22 cellular contexts compared by ENCODE assay signal in genomic region chr1:175390081-175390481, GRCh38.
DNase-seq lines count a peak whose midpoint lies in the region; ATAC-seq and TF ChIP-seq lines count a peak whose summit lies in the region.
"Had no signal": no experiment of that assay in that cellular context is flagged by ENCODE, and none has a peak within 500 bp of the region (broad histone marks: within the 10 kb centered on the region; RNA-seq: fewer than 3 reads in every experiment).

No MANE protein-coding gene starts in this region.

- H3K27ac ChIP-seq in KMS-11, result no peak overlapping the region
- H3K27ac ChIP-seq in thoracic aorta, result peak overlapping the region; percentile 4
- H3K27ac ChIP-seq: C4-2B, vagina, WERI-Rb-1 had no signal

- H3K27me3 ChIP-seq in KMS-11 (ENCODE audit: insufficient read depth, low read depth) (peaks cover 29% of the 10 kb centered on the region; the same call in 1 of the 2 replicates), thoracic aorta (replicated peaks; ENCODE audit: insufficient read depth) (no peaks in the 10 kb centered on the region)
- H3K27me3 ChIP-seq: vagina had no signal

- H3K9me3 Mint-ChIP-seq in osteocyte (ENCODE audit: unreplicated experiment), result no peaks in the 10 kb centered on the region
- H3K9me3 Mint-ChIP-seq: activated naive CD4-positive, alpha-beta T cell treated with anti-CD3 and anti-CD28 coated beads, Interleukin-2, amount 50 U/mL, for 72 hours; naive thymus-derived CD8-positive, alpha-beta T cell; stimulated activated memory B cell treated with anti-CD40 and anti-IgM and Interleukin-4, amounts not matched to agents 10 μg/mL and 1 μg/mL and 100 μg/mL, for 72 hours had no signal

- H3K4me1 ChIP-seq in KMS-11 (ENCODE audit: low read depth, poor library complexity, severe bottlenecking), result peaks cover 27% of the 10 kb centered on the region
- H3K4me1 ChIP-seq in thoracic aorta (ENCODE audit: control insufficient read depth in 1 of 2, low read depth in 2 of 2), result peaks cover 4 to 38% of the 10 kb centered on the region in 2 donors
- H3K4me1 ChIP-seq: vagina had no signal

- no peak overlapping the region for H2AFZ ChIP-seq in KMS-11 (ENCODE audit: low read depth)

- H3K4me3 ChIP-seq in KMS-11 (IDR thresholded peaks at IDR 0.05; ENCODE audit: insufficient read depth, low read depth, low read length) (no peak overlapping the region), thoracic aorta (no peak overlapping the region)
- H3K4me3 ChIP-seq: vagina had no signal

- DNase-seq in thoracic aorta (ENCODE audit: low spot score) (no peak), osteocyte (ENCODE audit: extremely low spot score, unreplicated experiment) (no peak)
- no peak for DNase-seq in activated naive CD4-positive, alpha-beta T cell treated with Interleukin-2 at 50 U/mL for 16 hours
- no peak for DNase-seq in effector CD4-positive, alpha-beta T cell
- DNase-seq: central memory CD4-positive, alpha-beta T cell; dermis blood vessel endothelial cell; midbrain; naive thymus-derived CD8-positive, alpha-beta T cell; NCI-H1092 treated with DMSO at 0.1 percent for 48 hours; NCI-H1930; NCI-H226; NCI-H748 treated with DMSO at 0.1 percent for 48 hours; stimulated activated CD4-positive, alpha-beta T cell treated with anti-CD3 and anti-CD28 coated beads, Interleukin-4, amount 100 ng/mL, for 1 hour; WERI-Rb-1 had no signal

- no peak overlapping the region for H3K4me3 Mint-ChIP-seq in osteocyte (ENCODE audit: unreplicated experiment)
- H3K4me3 Mint-ChIP-seq: naive thymus-derived CD8-positive, alpha-beta T cell; stimulated activated memory B cell treated with anti-CD40 and anti-IgM and Interleukin-4, amounts not matched to agents 10 μg/mL and 1 μg/mL and 100 μg/mL, for 72 hours had no signal

- no peaks in the 10 kb centered on the region for H3K79me2 ChIP-seq in KMS-11 (ENCODE audit: insufficient read depth, low read depth)

- no peaks in the 10 kb centered on the region for H3K9me3 ChIP-seq in thoracic aorta
- H3K9me3 ChIP-seq: vagina had no signal

- no peaks in the 10 kb centered on the region for H3K36me3 Mint-ChIP-seq in osteocyte (ENCODE audit: unreplicated experiment)
- H3K36me3 Mint-ChIP-seq: activated naive CD4-positive, alpha-beta T cell treated with anti-CD3 and anti-CD28 coated beads, Interleukin-2, amount 50 U/mL, for 72 hours; naive thymus-derived CD8-positive, alpha-beta T cell had no signal

- peak; percentile 38 for ATAC-seq in GM18519 (IDR thresholded peaks at IDR 0.05; ENCODE audit: low FRiP score, unreplicated experiment)
- peak; percentile 55 for ATAC-seq in GM21515 (IDR thresholded peaks at IDR 0.05; ENCODE audit: unreplicated experiment)
- ATAC-seq in thoracic aorta (ENCODE audit: insufficient number of reproducible peaks, low FRiP score, low read depth), result peak; percentile 57
- ATAC-seq: naive thymus-derived CD8-positive, alpha-beta T cell; Right ventricle myocardium inferior had no signal

- H3K9ac ChIP-seq in KMS-11, result no peak overlapping the region

- H3K27me3 Mint-ChIP-seq in osteocyte (ENCODE audit: unreplicated experiment), result peaks cover 2% of the 10 kb centered on the region
- H3K27me3 Mint-ChIP-seq: stimulated activated memory B cell treated with anti-CD40 and anti-IgM and Interleukin-4, amounts not matched to agents 10 μg/mL and 1 μg/mL and 100 μg/mL, for 72 hours had no signal

- H4K20me1 ChIP-seq in KMS-11 (ENCODE audit: insufficient read depth), result no peaks in the 10 kb centered on the region

- H3K27ac Mint-ChIP-seq in osteocyte (ENCODE audit: unreplicated experiment), result no peak overlapping the region
- H3K27ac Mint-ChIP-seq: activated naive CD4-positive, alpha-beta T cell treated with anti-CD3 and anti-CD28 coated beads, Interleukin-2, amount 50 U/mL, for 72 hours; naive thymus-derived CD8-positive, alpha-beta T cell; stimulated activated memory B cell treated with anti-CD40 and anti-IgM and Interleukin-4, amounts not matched to agents 10 μg/mL and 1 μg/mL and 100 μg/mL, for 72 hours had no signal

- TF ChIP-seq CTCF in KMS-11 (conservative IDR thresholded peaks at IDR 0.05; ENCODE audit: low read depth, low read length) (no peak), thoracic aorta (IDR thresholded peaks at IDR 0.05) (no peak), osteocyte (IDR thresholded peaks at IDR 0.05) (no peak)

- H3K36me3 ChIP-seq in KMS-11 (ENCODE audit: insufficient read depth), result no peaks in the 10 kb centered on the region
- no peaks in the 10 kb centered on the region for H3K36me3 ChIP-seq in thoracic aorta
- H3K36me3 ChIP-seq: vagina, WERI-Rb-1 had no signal

- no peaks in the 10 kb centered on the region for H3K4me1 Mint-ChIP-seq in osteocyte (ENCODE audit: unreplicated experiment)
- H3K4me1 Mint-ChIP-seq: naive thymus-derived CD8-positive, alpha-beta T cell had no signal

- peak overlapping the region; percentile 52 for H3K4me2 ChIP-seq in KMS-11
